9 cellular contexts compared by ENCODE assay signal in the genomic region with DNA sequence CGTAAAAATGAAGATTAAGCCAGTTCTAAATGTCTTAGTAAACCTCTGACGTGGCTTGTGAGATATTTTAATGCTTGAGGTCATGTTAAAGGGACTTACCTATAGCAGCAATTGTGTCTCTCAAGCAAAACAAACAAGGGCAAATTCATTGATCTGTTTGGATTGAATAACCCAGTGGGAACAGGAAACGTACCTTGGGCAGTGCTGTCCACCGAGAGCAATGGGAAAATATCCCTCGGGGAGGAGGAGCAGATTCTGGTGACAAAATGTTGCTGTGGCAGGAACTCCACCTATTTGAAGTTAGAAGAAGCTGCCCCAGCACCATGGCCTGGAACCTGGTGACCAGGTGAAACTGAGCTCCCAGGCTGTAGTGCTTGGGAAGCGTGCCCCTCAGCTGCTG.
"Had no signal": no experiment of that assay in that cellular context is flagged by ENCODE, and none has a peak within 500 bp of the region (broad histone marks: within the 10 kb centered on the region; RNA-seq: fewer than 3 reads in every experiment).

No MANE protein-coding gene starts in this region.

- H3K27ac Mint-ChIP-seq: HFFc6 had no signal

- H3K36me3 ChIP-seq: HAP-1 had no signal

- H3K27ac ChIP-seq: GM23248, HL-60 had no signal

- H3K9me3 ChIP-seq: HAP-1 had no signal

- ATAC-seq: HCT116, K562 had no signal

- H3K4me1 ChIP-seq: HAP-1 had no signal

- DNase-seq: GM23248, GOT3, H7, HFFc6, IMR-90 had no signal

- H3K4me3 ChIP-seq: GM23248, HAP-1, K562 had no signal

- H3K4me3 Mint-ChIP-seq: HFFc6 had no signal

- H3K9me3 Mint-ChIP-seq: HFFc6 had no signal
